Comparison of ENCODE assay signal across 8 cellular contexts in genomic region chr6:142301421-142302391, GRCh38. TPM values are rescaled to one million over a fixed set of nuclear protein-coding genes. Genes with fewer than 3 reads are reported as not detected.
DNase-seq lines count a peak whose midpoint lies in the region; ATAC-seq and TF ChIP-seq lines count a peak whose summit lies in the region.

ADGRG6 (plus strand) TSS chr6:142302007; CDS start chr6:142302330, 323 bp downstream.

- peak; percentile 84 for ATAC-seq in GM18907 (IDR thresholded peaks at IDR 0.05; ENCODE audit: unreplicated experiment)
- peak; percentile 86 for ATAC-seq in HG03159 (IDR thresholded peaks at IDR 0.05; ENCODE audit: unreplicated experiment)

- peak within 1 kb of the TSS; percentile 68 for H3K4me3 ChIP-seq in A673 (ENCODE audit: low read depth, low read length, poor library complexity, severe bottlenecking)
- peak within 1 kb of the TSS; percentile 78 for H3K4me3 ChIP-seq in iPS-11a (ENCODE audit: low read depth, low read length)
- peak within 1 kb of the TSS; percentile 23 to 63 (median 53) for H3K4me3 ChIP-seq in skeletal muscle tissue (ENCODE audit: low read length in 3 of 3)

- H3K4me1 ChIP-seq in A673 (ENCODE audit: insufficient read depth, low read length, poor library complexity, severe bottlenecking) = no peaks in the 10 kb centered on the region
- no peaks in the 10 kb centered on the region for H3K4me1 ChIP-seq in skeletal muscle tissue (ENCODE audit: control insufficient read depth in 3 of 3, insufficient read depth in 3 of 3, low read length in 3 of 3)

- POLR2A ChIA-PET in A673 (lab: Charles Lee; ENCODE audit: low non-redundant PET) = no interaction called here

- no TSS peak for BruUV-seq in A673 (replicated peaks; lab: Mats Ljungman, UMichigan)

- H3K9ac ChIP-seq in skeletal muscle tissue (ENCODE audit: low read depth in 1 of 3, low read length in 3 of 3) = no peak within 1 kb of the TSS

- peak; percentile 17; the same call in 1 of the 2 replicates for TF ChIP-seq CTCF in A673 (conservative IDR thresholded peaks at IDR 0.05; ENCODE audit: low read depth, low read length)

- H3K27ac ChIP-seq in A673 (ENCODE audit: low read depth, low read length, poor library complexity, severe bottlenecking) = no peak within 1 kb of the TSS
- H3K27ac ChIP-seq in skeletal muscle tissue (ENCODE audit: low read depth, low read length) = no peak within 1 kb of the TSS

- CTCF ChIA-PET in A673 (lab: Charles Lee) = interaction anchor here (1.2 kb wide), 1 partner anchor 173 kb away, joined by 4 read pairs; no protein-coding TSS in a partner anchor

- H3K27me3 ChIP-seq in A673 (replicated peaks; ENCODE audit: insufficient read depth, low read depth, low read length, poor library complexity) (no peaks in the 10 kb centered on the region), skeletal muscle tissue (ENCODE audit: control insufficient read depth in 3 of 3, insufficient read depth in 3 of 3, low read length in 3 of 3) (peaks cover 5 to 19% (median 7%) of the 10 kb centered on the region in 3 donors)

- intact Hi-C loops in A673 (cut with micrococcal nuclease; ENCODE audit: unreplicated experiment) = loop anchor here (5.0 kb wide), 1 partner anchor 86 kb away; no protein-coding TSS in a partner anchor

- H3K9me3 ChIP-seq in A673 (ENCODE audit: low read depth, low read length, poor library complexity, severe bottlenecking) = no peaks in the 10 kb centered on the region
- no peaks in the 10 kb centered on the region for H3K9me3 ChIP-seq in skeletal muscle tissue (ENCODE audit: control insufficient read depth in 3 of 3, low read length in 3 of 3)

- H3K36me3 ChIP-seq in A673 (ENCODE audit: insufficient read depth, low read length, poor library complexity, severe bottlenecking) = no peaks in the 10 kb centered on the region
- no peaks in the 10 kb centered on the region for H3K36me3 ChIP-seq in skeletal muscle tissue (ENCODE audit: control insufficient read depth in 3 of 3, insufficient read depth in 3 of 3, low read length in 3 of 3)

- peak; percentile 33 for DNase-seq in A673 (ENCODE audit: low spot score)
- DNase-seq in SK-N-DZ (ENCODE audit: low spot score) = peak; percentile 42
- peak; percentile 43 for DNase-seq in amniotic epithelial cell (ENCODE audit: low read depth)
- no peak for DNase-seq in inferior parietal cortex (ENCODE audit: extremely low spot score)

RNA-seq across cellular contexts. Expression of gene ADGRG6, which starts in this region (rescaled TPM):
- total RNA-seq in A673 (2021) (0.46 and 0.49 TPM in 2 replicates), skeletal muscle tissue (26.1 TPM)
- 0.58 and 1.3 TPM in 2 replicates for polyA plus RNA-seq in SK-N-DZ (2014; cell fraction: cytosol; rRNA removed)
- 1.6 and 6.4 TPM in 2 replicates for polyA plus RNA-seq in SK-N-DZ (2014; cell fraction: nucleus; rRNA removed)

Comparison
In these comparisons a context has a peak if more than half of its experiments do, and no peak if none do; other contexts are left out.
1. RNA of gene ADGRG6 (total RNA-seq): 26.1 TPM in skeletal muscle tissue (single experiment); 0.46 to 0.49 TPM in A673; every median in the first group is over 10 times any median in the second.
2. Peak in DNase-seq and H3K4me3 ChIP-seq in A673; RNA of the gene not detected or under 1 TPM.
3. Peak in every context shown above with its lines, with median percentiles within 50 percentile points of each other: H3K4me3 ChIP-seq.